In the genomic region with DNA sequence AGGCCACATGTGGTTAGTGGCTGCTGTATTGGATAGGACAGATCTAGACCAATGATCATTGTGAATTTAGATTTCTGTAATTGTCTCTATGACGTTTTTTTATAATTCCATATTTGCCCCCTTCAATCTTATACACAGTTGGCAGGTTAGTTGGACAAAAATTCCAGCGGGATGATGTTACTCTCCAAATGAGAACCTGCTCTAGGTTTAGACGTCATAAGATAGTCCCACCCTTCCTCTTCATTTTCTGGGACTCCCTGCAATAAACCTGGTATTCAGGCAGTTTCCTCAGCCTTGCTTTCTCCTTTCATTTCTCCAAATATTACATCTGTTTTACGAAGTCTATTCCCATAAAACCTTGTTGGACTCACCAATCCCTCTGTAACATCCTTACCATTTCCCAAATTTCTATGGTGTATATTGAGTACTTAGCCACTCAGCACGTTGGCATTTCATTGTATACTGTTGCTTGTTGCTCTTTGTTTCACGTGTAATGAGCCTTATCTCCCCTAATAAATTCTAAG, we compare ENCODE assay signal across 20 cellular contexts. TPM values are rescaled to one million over a fixed set of nuclear protein-coding genes. Genes with fewer than 3 reads are reported as not detected.
DNase-seq lines count a peak whose midpoint lies in the region; ATAC-seq, FAIRE-seq and TF ChIP-seq lines count a peak whose summit lies in the region.
"Had no signal": no experiment of that assay in that cellular context is flagged by ENCODE, and none has a peak within 500 bp of the region (broad histone marks: within the 10 kb centered on the region; RNA-seq: fewer than 3 reads in every experiment).

No MANE protein-coding gene starts in this region.

- DNase-seq in NCI-H226 (peak; percentile 51), memory B cell (ENCODE audit: low spot score in 2 of 2) (no peak), small intestine (peak; percentile 30), ascending aorta (ENCODE audit: low spot score in 2 of 2) (no peak), HPDE6-E6E7 (ENCODE audit: extremely low spot score) (no peak)
- DNase-seq: BE2C; CD8-positive, alpha-beta T cell; COR-L47; DMS153; DND-41; GDM1; H7; IMR-90; KBM-7 had no signal

- H3K27me3 Mint-ChIP-seq in memory B cell: no peaks in the 10 kb centered on the region

- peaks cover 25% of the 10 kb centered on the region for H3K4me1 Mint-ChIP-seq in memory B cell

- ATAC-seq in memory B cell (ENCODE audit: low read depth) (no peak), GM18858 (IDR thresholded peaks at IDR 0.05; ENCODE audit: unreplicated experiment) (no peak)
- ATAC-seq: A549; CD8-positive, alpha-beta T cell; GM23338 had no signal

- peak overlapping the region; percentile 28 for H3K27ac Mint-ChIP-seq in memory B cell
- H3K27ac Mint-ChIP-seq: CD8-positive, alpha-beta T cell; GM23338 had no signal

- TF ChIP-seq CTCF in HEK293 (tag by site-specific recombination; IDR thresholded peaks at IDR 0.05): no peak
- TF ChIP-seq CTCF in ascending aorta (IDR thresholded peaks at IDR 0.05): no peak

- CTCF ChIA-PET in HEK293 (lab: Yijun Ruan, JAX): interaction anchor here (0.6 kb wide), 1 partner anchor 86 kb away, joined by 4 read pairs; no protein-coding TSS in a partner anchor

- H3K36me3 Mint-ChIP-seq in memory B cell: peaks cover 5% of the 10 kb centered on the region

- H3K4me3 ChIP-seq in HEK293 (ENCODE audit: low read depth, low read length) (no peak overlapping the region), small intestine (ENCODE audit: low read depth in 1 of 2, low read length in 2 of 2) (no peak overlapping the region), ascending aorta (no peak overlapping the region)
- H3K4me3 ChIP-seq: A549, GM23338 had no signal

- no peaks in the 10 kb centered on the region for H3K9me3 ChIP-seq in HEK293 (ENCODE audit: control insufficient read depth, insufficient read depth, low read depth, low read length)
- no peaks in the 10 kb centered on the region for H3K9me3 ChIP-seq in small intestine (ENCODE audit: control insufficient read depth, low read depth)
- H3K9me3 ChIP-seq in ascending aorta: no peaks in the 10 kb centered on the region
- H3K9me3 ChIP-seq: A549, BE2C had no signal

- WGBS in small intestine, 3 donors: 30 to 61% (median 48%) methylated on average over 6 of the region's 6 CpGs

- no peak for FAIRE-seq in small intestine (lab: Jason Lieb, UNC)
- FAIRE-seq: A549, D721Med had no signal

- H3K27ac ChIP-seq in HEK293 (ENCODE audit: extremely low read depth, low read depth, low read length): no peak overlapping the region
- H3K27ac ChIP-seq in small intestine (ENCODE audit: low read depth in 1 of 2, low read length in 1 of 2): no peak overlapping the region
- no peak overlapping the region for H3K27ac ChIP-seq in ascending aorta
- H3K27ac ChIP-seq: A549, C4-2B had no signal

- no peak overlapping the region for H3K4me3 Mint-ChIP-seq in memory B cell
- H3K4me3 Mint-ChIP-seq: CD8-positive, alpha-beta T cell; GM23338 had no signal

- intact Hi-C loops in ascending aorta (cut with DNase I): no loop called here

- peaks cover 11% of the 10 kb centered on the region for H3K4me1 ChIP-seq in HEK293 (ENCODE audit: control insufficient read depth, insufficient read depth, low read length)
- H3K4me1 ChIP-seq in small intestine (ENCODE audit: control insufficient read depth in 2 of 2, insufficient read depth in 1 of 2, low read depth in 1 of 2, low read length in 1 of 2): peaks cover 3 to 15% of the 10 kb centered on the region in 2 donors
- H3K4me1 ChIP-seq in ascending aorta: peaks cover 0 to 4% of the 10 kb centered on the region in 2 donors

- POLR2A ChIA-PET in HEK293 (lab: Yijun Ruan, JAX): no interaction called here

- H3K36me3 ChIP-seq in HEK293 (ENCODE audit: control insufficient read depth in 2 of 2, insufficient read depth in 1 of 2, low read length in 2 of 2): peaks cover 0 to 3% of the 10 kb centered on the region in 2 experiments; a peak in 2 of 3 replicates
- no peaks in the 10 kb centered on the region for H3K36me3 ChIP-seq in small intestine (ENCODE audit: control insufficient read depth in 2 of 2, insufficient read depth in 2 of 2, low read length in 2 of 2)
- H3K36me3 ChIP-seq in ascending aorta: no peaks in the 10 kb centered on the region
- H3K36me3 ChIP-seq: BE2C had no signal

- no peaks in the 10 kb centered on the region for H3K9me3 Mint-ChIP-seq in memory B cell
- H3K9me3 Mint-ChIP-seq: CD8-positive, alpha-beta T cell; GM23338 had no signal

- H3K27me3 ChIP-seq in small intestine (ENCODE audit: control insufficient read depth in 2 of 2, insufficient read depth in 2 of 2, low read length in 2 of 2) (no peaks in the 10 kb centered on the region), ascending aorta (no peaks in the 10 kb centered on the region)
- H3K27me3 ChIP-seq: BE2C had no signal

TF ChIP-seq in HEK293, 187 proteins besides CTCF, POLR2A, EP300 and RAD21:
- no peak for TF ChIP-seq ZBTB20 (tag by site-specific recombination; IDR thresholded peaks at IDR 0.05)
- no peak for TF ChIP-seq ZNF549 (tag by site-specific recombination; IDR thresholded peaks at IDR 0.05)
- TF ChIP-seq YY1 (tag by site-specific recombination; IDR thresholded peaks at IDR 0.05): no peak
- peak; percentile 52; the same call in 1 of the 2 replicates for TF ChIP-seq ZNF629 (tag by site-specific recombination; IDR thresholded peaks at IDR 0.05)
- no peak for TF ChIP-seq ZBTB17 (tag by site-specific recombination; IDR thresholded peaks at IDR 0.05)
- TF ChIP-seq ZBTB48 (tag by site-specific recombination; IDR thresholded peaks at IDR 0.05): no peak
- TF ChIP-seq PRDM1 (tag by site-specific recombination; IDR thresholded peaks at IDR 0.05): peak; percentile 70; the same call in 1 of the 2 replicates
- TF ChIP-seq, protein P1, sequence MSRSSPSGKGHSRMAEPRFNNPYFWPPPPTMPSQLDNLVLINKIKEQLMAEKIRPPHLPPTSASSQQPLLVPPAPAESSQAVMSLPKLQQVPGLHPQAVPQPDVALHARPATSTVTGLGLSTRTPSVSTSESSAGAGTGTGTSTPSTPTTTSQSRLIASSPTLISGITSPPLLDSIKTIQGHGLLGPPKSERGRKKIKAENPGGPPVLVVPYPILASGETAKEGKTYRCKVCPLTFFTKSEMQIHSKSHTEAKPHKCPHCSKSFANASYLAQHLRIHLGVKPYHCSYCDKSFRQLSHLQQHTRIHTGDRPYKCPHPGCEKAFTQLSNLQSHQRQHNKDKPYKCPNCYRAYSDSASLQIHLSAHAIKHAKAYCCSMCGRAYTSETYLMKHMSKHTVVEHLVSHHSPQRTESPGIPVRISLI (tag by site-specific recombination; IDR thresholded peaks at IDR 0.05): peak; percentile 50; the same call in 1 of the 2 replicates
- TF ChIP-seq, protein P2, sequence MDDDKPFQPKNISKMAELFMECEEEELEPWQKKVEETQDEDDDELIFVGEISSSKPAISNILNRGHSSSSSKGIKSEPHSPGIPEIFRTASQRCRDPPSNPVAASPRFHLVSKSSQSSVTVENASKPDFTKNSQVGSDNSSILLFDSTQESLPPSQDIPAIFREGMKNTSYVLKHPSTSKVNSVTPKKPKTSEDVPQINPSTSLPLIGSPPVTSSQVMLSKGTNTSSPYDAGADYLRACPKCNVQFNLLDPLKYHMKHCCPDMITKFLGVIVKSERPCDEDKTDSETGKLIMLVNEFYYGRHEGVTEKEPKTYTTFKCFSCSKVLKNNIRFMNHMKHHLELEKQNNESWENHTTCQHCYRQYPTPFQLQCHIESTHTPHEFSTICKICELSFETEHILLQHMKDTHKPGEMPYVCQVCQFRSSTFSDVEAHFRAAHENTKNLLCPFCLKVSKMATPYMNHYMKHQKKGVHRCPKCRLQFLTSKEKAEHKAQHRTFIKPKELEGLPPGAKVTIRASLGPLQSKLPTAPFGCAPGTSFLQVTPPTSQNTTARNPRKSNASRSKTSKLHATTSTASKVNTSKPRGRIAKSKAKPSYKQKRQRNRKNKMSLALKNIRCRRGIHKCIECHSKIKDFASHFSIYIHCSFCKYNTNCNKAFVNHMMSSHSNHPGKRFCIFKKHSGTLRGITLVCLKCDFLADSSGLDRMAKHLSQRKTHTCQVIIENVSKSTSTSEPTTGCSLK (tag by site-specific recombination; IDR thresholded peaks at IDR 0.05): no peak
- no peak for TF ChIP-seq ZNF2 (tag by site-specific recombination; IDR thresholded peaks at IDR 0.05)

RNA-seq across cellular contexts. Expression of gene FBXO34, which starts 10.2 kb away (rescaled TPM):
- polyA plus RNA-seq in small intestine: 10 to 100 TPM; 13.5 to 16.1 (median 13.6) TPM
- 18.0 TPM for total RNA-seq in ascending aorta

Comparison
In these comparisons a context has a peak if more than half of its experiments do, and no peak if none do; other contexts are left out.
1. DNase-seq: peak in NCI-H226 (single experiment) and small intestine (single experiment); none in memory B cell (0 of 2), ascending aorta (0 of 2) and HPDE6-E6E7 (single experiment).